In the genomic region with DNA sequence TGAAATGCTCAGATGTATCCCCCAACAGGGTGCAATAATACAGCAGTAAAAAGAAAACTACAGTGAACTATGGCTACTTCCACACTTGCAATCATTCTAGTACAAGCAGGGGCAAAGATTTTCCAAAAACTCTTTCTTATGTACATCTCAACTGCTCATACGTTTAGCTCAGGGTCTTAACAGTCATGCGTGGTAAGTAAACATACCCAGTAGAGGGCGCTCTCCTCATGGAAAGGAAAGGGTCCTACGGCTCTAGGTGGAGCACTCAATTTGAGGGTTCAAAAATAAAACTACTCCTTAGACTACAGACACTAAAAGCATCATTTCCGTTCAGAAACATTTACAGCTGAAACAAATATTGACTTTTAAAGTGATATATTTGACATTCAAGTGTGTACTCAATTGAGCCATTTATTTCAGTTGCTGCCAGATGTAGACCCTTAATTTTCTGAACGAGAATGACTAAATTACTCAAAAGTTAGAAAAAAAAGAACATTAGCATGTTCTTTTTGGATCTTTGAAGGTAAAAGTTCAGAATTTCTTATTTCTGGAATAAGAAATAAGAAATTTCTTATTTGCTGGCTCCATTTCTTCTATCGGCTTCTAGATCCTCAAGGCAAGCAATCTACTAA, we compare ENCODE assay signal across 9 cellular contexts.
DNase-seq lines count a peak whose midpoint lies in the region; ATAC-seq, FAIRE-seq and TF ChIP-seq lines count a peak whose summit lies in the region.
"Had no signal": no experiment of that assay in that cellular context is flagged by ENCODE, and none has a peak within 500 bp of the region (broad histone marks: within the 10 kb centered on the region; RNA-seq: fewer than 3 reads in every experiment).

No MANE protein-coding gene starts in this region.

- DNase-seq in A549 (ENCODE audit: low read depth in 1 of 2, low spot score in 1 of 2) (peak; percentile 7 to 64), GM12865 (ENCODE audit: low read depth) (peak; percentile 70), HFFc6 (peak; percentile 51), MM.1S (peak; percentile 70), RWPE2 (ENCODE audit: low spot score) (no peak), fibroblast of the conjunctiva (ENCODE audit: low read depth) (peak; percentile 35), ascending aorta (ENCODE audit: low spot score in 2 of 2) (no peak), nucleus accumbens (lab: John Stamatoyannopoulos, UW) (no peak)

- H3K4me1 ChIP-seq in A549 (no peaks in the 10 kb centered on the region), MM.1S (ENCODE audit: low read length) (no peaks in the 10 kb centered on the region), RWPE2 (ENCODE audit: insufficient read depth, poor library complexity, severe bottlenecking) (no peaks in the 10 kb centered on the region), ascending aorta (no peaks in the 10 kb centered on the region)

- no peak overlapping the region for H3K9ac ChIP-seq in MM.1S (ENCODE audit: low read length)

- H2AFZ ChIP-seq in MM.1S (ENCODE audit: low read length) = no peak overlapping the region

- H3K4me3 ChIP-seq in A549 (no peak overlapping the region), GM12865 (ENCODE audit: low read depth, low read length) (no peak overlapping the region), MM.1S (ENCODE audit: low read length) (no peak overlapping the region), RWPE2 (ENCODE audit: severe bottlenecking) (no peak overlapping the region), ascending aorta (no peak overlapping the region)
- H3K4me3 ChIP-seq: lung had no signal

- CTCF ChIA-PET in A549 (lab: Yijun Ruan, JAX) = interaction anchor here (1.2 kb wide), 1 partner anchor 11 kb away, joined by 3 read pairs; no protein-coding TSS in a partner anchor

- H3F3A ChIP-seq in MM.1S (ENCODE audit: insufficient read depth, low read length) = no peaks in the 10 kb centered on the region

- H3K27ac ChIP-seq in A549 (no peak overlapping the region), MM.1S (ENCODE audit: low read length) (no peak overlapping the region), RWPE2 (ENCODE audit: poor library complexity, severe bottlenecking) (no peak overlapping the region), ascending aorta (no peak overlapping the region)

- H3K79me2 ChIP-seq in MM.1S (ENCODE audit: low read length) = no peaks in the 10 kb centered on the region

- H3K27me3 Mint-ChIP-seq in HFFc6 (ENCODE audit: insufficient read depth) = no peaks in the 10 kb centered on the region; the same call in 1 of the 2 replicates

- 16% methylated on average over 7 of the region's 7 CpGs for WGBS in A549 (ENCODE audit: missing lambda C conversion rate)

- no peak for FAIRE-seq in A549 (lab: Jason Lieb, UNC)

- intact Hi-C loops in ascending aorta (cut with DNase I) = no loop called here

- peaks cover 44% of the 10 kb centered on the region for H3K4me1 Mint-ChIP-seq in HFFc6 (ENCODE audit: low read depth)

- no peaks in the 10 kb centered on the region for H3K36me3 ChIP-seq in MM.1S (replicated peaks; ENCODE audit: insufficient read depth, low read length)
- H3K36me3 ChIP-seq in RWPE2 (ENCODE audit: low read depth) = no peaks in the 10 kb centered on the region
- H3K36me3 ChIP-seq in ascending aorta = no peaks in the 10 kb centered on the region

- POLR2A ChIA-PET in A549 (lab: Yijun Ruan, JAX) = no interaction called here

- no peaks in the 10 kb centered on the region for H3K9me2 ChIP-seq in MM.1S (replicated peaks; ENCODE audit: insufficient read depth, low read length)

- peak in 1 of 2 experiments; percentile 56; a peak in 2 of 5 replicates for TF ChIP-seq RAD21 in A549 (conservative IDR thresholded peaks at IDR 0.05 in 1 of 2, IDR thresholded peaks at IDR 0.05 in 1 of 2)

- no peaks in the 10 kb centered on the region for H3K9me3 Mint-ChIP-seq in HFFc6

- H3K27me3 ChIP-seq in MM.1S (replicated peaks; ENCODE audit: insufficient read depth, low read length) (no peaks in the 10 kb centered on the region), RWPE2 (ENCODE audit: insufficient read depth, poor library complexity, severe bottlenecking) (no peaks in the 10 kb centered on the region), ascending aorta (no peaks in the 10 kb centered on the region)

- no peaks in the 10 kb centered on the region for H3K9me3 ChIP-seq in A549
- no peaks in the 10 kb centered on the region for H3K9me3 ChIP-seq in MM.1S (replicated peaks; ENCODE audit: insufficient read depth, low read length)
- no peaks in the 10 kb centered on the region for H3K9me3 ChIP-seq in RWPE2 (ENCODE audit: severe bottlenecking)
- no peaks in the 10 kb centered on the region for H3K9me3 ChIP-seq in ascending aorta

- ATAC-seq in A549 (peak in 1 of 2 experiments; percentile 86; a peak in 3 of 6 replicates), RWPE2 (ENCODE audit: low read depth) (no peak)

- peak; percentile 35; the same call in 2 of the 3 replicates for TF ChIP-seq CTCF in A549 (IDR thresholded peaks at IDR 0.05)
- TF ChIP-seq CTCF in GM12865 (IDR thresholded peaks at IDR 0.05; ENCODE audit: insufficient read depth, low read depth, low read length, missing control alignments) = peak; percentile 73
- TF ChIP-seq CTCF in HFFc6 (IDR thresholded peaks at IDR 0.05) = peak; percentile 94
- TF ChIP-seq CTCF in MM.1S (IDR thresholded peaks at IDR 0.05; ENCODE audit: low read length) = peak; percentile 89
- peak; percentile 37 for TF ChIP-seq CTCF in RWPE2 (IDR thresholded peaks at IDR 0.05; ENCODE audit: poor library complexity, severe bottlenecking)
- TF ChIP-seq CTCF in ascending aorta (IDR thresholded peaks at IDR 0.05) = no peak

- H3K27ac Mint-ChIP-seq in HFFc6 = no peak overlapping the region

- H3K36me3 Mint-ChIP-seq in HFFc6 (ENCODE audit: low read depth) = no peaks in the 10 kb centered on the region

- H3K4me3 Mint-ChIP-seq in HFFc6 = no peak overlapping the region

- TF ChIP-seq EP300 in A549 (IDR thresholded peaks at IDR 0.05) = no peak

- TF ChIP-seq POLR2A in A549 (IDR thresholded peaks at IDR 0.05; ENCODE audit: low read length) = no peak

- no peak overlapping the region for H3K4me2 ChIP-seq in A549
- no peak overlapping the region for H3K4me2 ChIP-seq in MM.1S (ENCODE audit: low read depth, low read length)

- H4K20me1 ChIP-seq in MM.1S (ENCODE audit: insufficient read depth, low read length) = no peaks in the 10 kb centered on the region

TF ChIP-seq in A549, 52 proteins besides CTCF, POLR2A, EP300 and RAD21:
- TF ChIP-seq HOXB13 (CRISPR knock-in tag; IDR thresholded peaks at IDR 0.05; ENCODE audit: low read depth) (no peak), GATA3 (IDR thresholded peaks at IDR 0.05; ENCODE audit: borderline replicate concordance) (no peak), MYC (IDR thresholded peaks at IDR 0.05; ENCODE audit: borderline replicate concordance, low read length) (no peak), HOXB5 (CRISPR knock-in tag; IDR thresholded peaks at IDR 0.05) (no peak), ZNF302 (CRISPR knock-in tag; IDR thresholded peaks at IDR 0.05) (no peak), JUN (IDR thresholded peaks at IDR 0.05) (no peak), HDAC2 (IDR thresholded peaks at IDR 0.05) (no peak), ESRRA (IDR thresholded peaks at IDR 0.05; ENCODE audit: borderline replicate concordance, low read length) (no peak), RNF2 (IDR thresholded peaks at IDR 0.05; ENCODE audit: borderline replicate concordance, low read depth) (no peak)
- TF ChIP-seq, protein P1, sequence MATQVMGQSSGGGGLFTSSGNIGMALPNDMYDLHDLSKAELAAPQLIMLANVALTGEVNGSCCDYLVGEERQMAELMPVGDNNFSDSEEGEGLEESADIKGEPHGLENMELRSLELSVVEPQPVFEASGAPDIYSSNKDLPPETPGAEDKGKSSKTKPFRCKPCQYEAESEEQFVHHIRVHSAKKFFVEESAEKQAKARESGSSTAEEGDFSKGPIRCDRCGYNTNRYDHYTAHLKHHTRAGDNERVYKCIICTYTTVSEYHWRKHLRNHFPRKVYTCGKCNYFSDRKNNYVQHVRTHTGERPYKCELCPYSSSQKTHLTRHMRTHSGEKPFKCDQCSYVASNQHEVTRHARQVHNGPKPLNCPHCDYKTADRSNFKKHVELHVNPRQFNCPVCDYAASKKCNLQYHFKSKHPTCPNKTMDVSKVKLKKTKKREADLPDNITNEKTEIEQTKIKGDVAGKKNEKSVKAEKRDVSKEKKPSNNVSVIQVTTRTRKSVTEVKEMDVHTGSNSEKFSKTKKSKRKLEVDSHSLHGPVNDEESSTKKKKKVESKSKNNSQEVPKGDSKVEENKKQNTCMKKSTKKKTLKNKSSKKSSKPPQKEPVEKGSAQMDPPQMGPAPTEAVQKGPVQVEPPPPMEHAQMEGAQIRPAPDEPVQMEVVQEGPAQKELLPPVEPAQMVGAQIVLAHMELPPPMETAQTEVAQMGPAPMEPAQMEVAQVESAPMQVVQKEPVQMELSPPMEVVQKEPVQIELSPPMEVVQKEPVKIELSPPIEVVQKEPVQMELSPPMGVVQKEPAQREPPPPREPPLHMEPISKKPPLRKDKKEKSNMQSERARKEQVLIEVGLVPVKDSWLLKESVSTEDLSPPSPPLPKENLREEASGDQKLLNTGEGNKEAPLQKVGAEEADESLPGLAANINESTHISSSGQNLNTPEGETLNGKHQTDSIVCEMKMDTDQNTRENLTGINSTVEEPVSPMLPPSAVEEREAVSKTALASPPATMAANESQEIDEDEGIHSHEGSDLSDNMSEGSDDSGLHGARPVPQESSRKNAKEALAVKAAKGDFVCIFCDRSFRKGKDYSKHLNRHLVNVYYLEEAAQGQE (IDR thresholded peaks at IDR 0.05) = no peak

Comparison
In these comparisons a context has a peak if more than half of its experiments do, and no peak if none do; other contexts are left out.
1. DNase-seq: peak in A549 (2 of 2), GM12865 (single experiment), HFFc6 (single experiment), MM.1S (single experiment) and fibroblast of the conjunctiva (single experiment); none in RWPE2 (single experiment), ascending aorta (0 of 2) and nucleus accumbens (0 of 56).
2. CTCF ChIP-seq: peak in A549 (single experiment), GM12865 (single experiment), HFFc6 (single experiment), MM.1S (single experiment) and RWPE2 (single experiment); none in ascending aorta (0 of 3).